In the genomic region with DNA sequence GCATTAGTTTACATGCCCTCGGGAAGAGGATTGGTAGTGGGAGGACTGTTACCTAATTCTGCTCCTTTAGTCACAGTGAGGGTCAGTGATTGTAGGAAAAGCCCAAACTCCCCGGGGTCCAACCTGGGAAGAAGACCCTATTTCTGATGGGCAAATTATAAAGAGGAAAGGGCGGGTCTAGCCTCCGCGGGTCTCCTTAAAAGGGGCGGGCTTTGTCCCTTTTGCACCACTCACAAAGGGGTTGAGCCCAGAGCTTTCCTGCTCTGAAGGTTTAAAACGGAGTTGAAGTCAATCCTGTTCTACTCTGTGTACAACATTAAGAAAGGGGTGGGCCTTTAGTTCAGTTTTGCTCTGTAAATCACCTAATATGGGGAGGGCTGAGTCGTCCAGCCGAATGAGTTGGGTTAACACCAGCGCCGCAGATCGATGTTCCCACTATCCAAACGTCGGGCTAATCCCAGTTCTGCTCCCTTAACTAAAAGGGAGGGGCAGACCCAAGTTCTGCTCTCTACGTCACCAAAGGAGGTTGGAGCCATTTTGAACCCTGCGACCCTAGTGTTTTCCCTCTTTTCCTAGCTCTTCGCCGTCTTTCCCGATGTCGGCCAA, we compare ENCODE assay signal across 8 cellular contexts. TPM values are rescaled to one million over a fixed set of nuclear protein-coding genes. Genes with fewer than 3 reads are reported as not detected.
DNase-seq lines count a peak whose midpoint lies in the region; ATAC-seq and TF ChIP-seq lines count a peak whose summit lies in the region.

No MANE protein-coding gene starts in this region.

- intact Hi-C loops in Right ventricle myocardium inferior (cut with DNase I) (loop anchor here (2.0 to 10.0 kb wide), 2 partner anchors 48 to 512 kb away; a partner anchor contains a TSS), cardiac septum (cut with DNase I) (loop anchor here (2.0 kb wide), 2 partner anchors 18 to 22 kb away; a partner anchor contains a TSS), ovary (cut with DNase I) (no loop called here)

- peaks cover 23% of the 10 kb centered on the region for H3K36me3 Mint-ChIP-seq in WTC11

- H3K4me1 ChIP-seq in ovary (ENCODE audit: insufficient read depth): peaks cover 6% of the 10 kb centered on the region

- WGBS in ovary, 3 donors: 0 to 1% (median 1%) methylated on average over 20 of the region's 20 CpGs

- H3K4me3 ChIP-seq in fibroblast of pulmonary artery (replicated peaks; ENCODE audit: low read depth, low read length) (peak overlapping the region; percentile 87), ovary (peak overlapping the region; percentile 70)

- CTCF ChIA-PET in WTC11 (lab: Charles Lee): interaction anchor here (0.6 to 2.6 kb wide), 12 partner anchors 10 to 488 kb away, joined by 3 to 30 read pairs (median 4); a partner anchor contains a TSS

- no peaks in the 10 kb centered on the region for H3K9me3 ChIP-seq in ovary

- H3K9me3 Mint-ChIP-seq in WTC11: no peaks in the 10 kb centered on the region

- H3K27me3 Mint-ChIP-seq in WTC11 (ENCODE audit: low read depth): no peaks in the 10 kb centered on the region

- peaks cover 38% of the 10 kb centered on the region for H3K4me1 Mint-ChIP-seq in WTC11

- H3K27ac ChIP-seq in ovary: peak overlapping the region; percentile 93 to 99

- POLR2A ChIA-PET in WTC11 (lab: Charles Lee): interaction anchor here (0.6 to 3.7 kb wide), 10 partner anchors 10 to 794 kb away, joined by 3 to 25 read pairs (median 5); a partner anchor contains a TSS

- peak; percentile 53 for TF ChIP-seq POLR2A in ovary (IDR thresholded peaks at IDR 0.05)

- no peaks in the 10 kb centered on the region for H3K36me3 ChIP-seq in ovary

- peak; percentile 6 for TF ChIP-seq EP300 in ovary (IDR thresholded peaks at IDR 0.05)

- peak overlapping the region; percentile 98 for H3K27ac Mint-ChIP-seq in WTC11

- H3K4me3 Mint-ChIP-seq in WTC11: peak overlapping the region; percentile 82

- DNase-seq in Right ventricle myocardium inferior (ENCODE audit: missing footprints): no peak
- no peak for DNase-seq in cardiac septum (ENCODE audit: low spot score)
- DNase-seq in NCI-H1105 treated with DMSO at 0.1 percent for 48 hours (lab: John Stamatoyannopoulos, UW): peak; percentile 90
- DNase-seq in WTC11 (ENCODE audit: low spot score): peak; percentile 50
- DNase-seq in fibroblast of pulmonary artery (ENCODE audit: low read depth): no peak
- DNase-seq in ovary: peak in 1 of 5 donors; percentile 44

- ATAC-seq in Right ventricle myocardium inferior: peak; percentile 13
- ATAC-seq in WTC11: peak; percentile 14
- no peak for ATAC-seq in HG03159 (IDR thresholded peaks at IDR 0.05; ENCODE audit: unreplicated experiment)
- no peak for ATAC-seq in HG03432 (IDR thresholded peaks at IDR 0.05; ENCODE audit: unreplicated experiment)

- no peak for TF ChIP-seq CTCF in WTC11 (IDR thresholded peaks at IDR 0.05)
- no peak for TF ChIP-seq CTCF in fibroblast of pulmonary artery (IDR thresholded peaks at IDR 0.05; ENCODE audit: low read length, missing control alignments)
- TF ChIP-seq CTCF in ovary (IDR thresholded peaks at IDR 0.05): no peak

- no peaks in the 10 kb centered on the region for H3K27me3 ChIP-seq in ovary

TF ChIP-seq in WTC11, 78 proteins besides CTCF, POLR2A, EP300 and RAD21 (continues in another document):
- TF ChIP-seq ZBTB21 (CRISPR knock-in tag; IDR thresholded peaks at IDR 0.05; ENCODE audit: borderline replicate concordance): no peak
- TF ChIP-seq ESRRA (CRISPR knock-in tag; IDR thresholded peaks at IDR 0.05; ENCODE audit: borderline replicate concordance): no peak
- TF ChIP-seq MXD4 (CRISPR knock-in tag; IDR thresholded peaks at IDR 0.05; ENCODE audit: borderline replicate concordance): no peak
- no peak for TF ChIP-seq CBFB (CRISPR knock-in tag; IDR thresholded peaks at IDR 0.05; ENCODE audit: low read depth)
- no peak for TF ChIP-seq NR1H2 (CRISPR knock-in tag; IDR thresholded peaks at IDR 0.05)
- TF ChIP-seq GABPB1 (CRISPR knock-in tag; IDR thresholded peaks at IDR 0.05): no peak
- no peak for TF ChIP-seq MYBL2 (CRISPR knock-in tag; IDR thresholded peaks at IDR 0.05)
- no peak for TF ChIP-seq TCF7 (CRISPR knock-in tag; IDR thresholded peaks at IDR 0.05; ENCODE audit: low read depth)
- TF ChIP-seq, protein P1, sequence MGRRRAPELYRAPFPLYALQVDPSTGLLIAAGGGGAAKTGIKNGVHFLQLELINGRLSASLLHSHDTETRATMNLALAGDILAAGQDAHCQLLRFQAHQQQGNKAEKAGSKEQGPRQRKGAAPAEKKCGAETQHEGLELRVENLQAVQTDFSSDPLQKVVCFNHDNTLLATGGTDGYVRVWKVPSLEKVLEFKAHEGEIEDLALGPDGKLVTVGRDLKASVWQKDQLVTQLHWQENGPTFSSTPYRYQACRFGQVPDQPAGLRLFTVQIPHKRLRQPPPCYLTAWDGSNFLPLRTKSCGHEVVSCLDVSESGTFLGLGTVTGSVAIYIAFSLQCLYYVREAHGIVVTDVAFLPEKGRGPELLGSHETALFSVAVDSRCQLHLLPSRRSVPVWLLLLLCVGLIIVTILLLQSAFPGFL (CRISPR knock-in tag; IDR thresholded peaks at IDR 0.05; ENCODE audit: borderline replicate concordance): no peak
- TF ChIP-seq, protein P2, sequence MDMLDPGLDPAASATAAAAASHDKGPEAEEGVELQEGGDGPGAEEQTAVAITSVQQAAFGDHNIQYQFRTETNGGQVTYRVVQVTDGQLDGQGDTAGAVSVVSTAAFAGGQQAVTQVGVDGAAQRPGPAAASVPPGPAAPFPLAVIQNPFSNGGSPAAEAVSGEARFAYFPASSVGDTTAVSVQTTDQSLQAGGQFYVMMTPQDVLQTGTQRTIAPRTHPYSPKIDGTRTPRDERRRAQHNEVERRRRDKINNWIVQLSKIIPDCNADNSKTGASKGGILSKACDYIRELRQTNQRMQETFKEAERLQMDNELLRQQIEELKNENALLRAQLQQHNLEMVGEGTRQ (CRISPR knock-in tag; IDR thresholded peaks at IDR 0.05): no peak
- peak; percentile 52; the same call in 1 of the 2 replicates for TF ChIP-seq CREM (CRISPR knock-in tag; IDR thresholded peaks at IDR 0.05)
- TF ChIP-seq, protein P3, sequence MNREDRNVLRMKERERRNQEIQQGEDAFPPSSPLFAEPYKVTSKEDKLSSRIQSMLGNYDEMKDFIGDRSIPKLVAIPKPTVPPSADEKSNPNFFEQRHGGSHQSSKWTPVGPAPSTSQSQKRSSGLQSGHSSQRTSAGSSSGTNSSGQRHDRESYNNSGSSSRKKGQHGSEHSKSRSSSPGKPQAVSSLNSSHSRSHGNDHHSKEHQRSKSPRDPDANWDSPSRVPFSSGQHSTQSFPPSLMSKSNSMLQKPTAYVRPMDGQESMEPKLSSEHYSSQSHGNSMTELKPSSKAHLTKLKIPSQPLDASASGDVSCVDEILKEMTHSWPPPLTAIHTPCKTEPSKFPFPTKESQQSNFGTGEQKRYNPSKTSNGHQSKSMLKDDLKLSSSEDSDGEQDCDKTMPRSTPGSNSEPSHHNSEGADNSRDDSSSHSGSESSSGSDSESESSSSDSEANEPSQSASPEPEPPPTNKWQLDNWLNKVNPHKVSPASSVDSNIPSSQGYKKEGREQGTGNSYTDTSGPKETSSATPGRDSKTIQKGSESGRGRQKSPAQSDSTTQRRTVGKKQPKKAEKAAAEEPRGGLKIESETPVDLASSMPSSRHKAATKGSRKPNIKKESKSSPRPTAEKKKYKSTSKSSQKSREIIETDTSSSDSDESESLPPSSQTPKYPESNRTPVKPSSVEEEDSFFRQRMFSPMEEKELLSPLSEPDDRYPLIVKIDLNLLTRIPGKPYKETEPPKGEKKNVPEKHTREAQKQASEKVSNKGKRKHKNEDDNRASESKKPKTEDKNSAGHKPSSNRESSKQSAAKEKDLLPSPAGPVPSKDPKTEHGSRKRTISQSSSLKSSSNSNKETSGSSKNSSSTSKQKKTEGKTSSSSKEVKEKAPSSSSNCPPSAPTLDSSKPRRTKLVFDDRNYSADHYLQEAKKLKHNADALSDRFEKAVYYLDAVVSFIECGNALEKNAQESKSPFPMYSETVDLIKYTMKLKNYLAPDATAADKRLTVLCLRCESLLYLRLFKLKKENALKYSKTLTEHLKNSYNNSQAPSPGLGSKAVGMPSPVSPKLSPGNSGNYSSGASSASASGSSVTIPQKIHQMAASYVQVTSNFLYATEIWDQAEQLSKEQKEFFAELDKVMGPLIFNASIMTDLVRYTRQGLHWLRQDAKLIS (CRISPR knock-in tag; IDR thresholded peaks at IDR 0.05; ENCODE audit: borderline replicate concordance): no peak
- TF ChIP-seq TEAD1 (CRISPR knock-in tag; IDR thresholded peaks at IDR 0.05): 0 out of 2 replicates have a peak, but pooled peaks have one; percentile 11
- TF ChIP-seq ETV6 (CRISPR knock-in tag; IDR thresholded peaks at IDR 0.05): peak; percentile 43; the same call in 1 of the 2 replicates

RNA-seq across cellular contexts. Expression of a gene that starts 0.9 kb away (rescaled TPM):
- total RNA-seq in Right ventricle myocardium inferior (97.5 TPM), cardiac septum (60.7 TPM), WTC11 (2021) (108 to 114 TPM (median 111 TPM) in 3 replicates), ovary (10 to 100 TPM; 49.2 to 81.6 (median 75.4) TPM)
- polyA plus RNA-seq in ovary: 100 to 1,000 TPM in 1 of 2 donors, 10 to 100 TPM in 1; 88.6 to 103 TPM

RNA-seq across cellular contexts. Expression of a gene that starts 1.4 kb away (rescaled TPM):
- 48.2 TPM for total RNA-seq in Right ventricle myocardium inferior
- total RNA-seq in cardiac septum: 47.2 TPM
- total RNA-seq in WTC11 (2021): 84.5 to 88.9 TPM (median 87.5 TPM) in 3 replicates
- 10 to 100 TPM; 29.6 to 82.4 (median 60.6) TPM for total RNA-seq in ovary
- polyA plus RNA-seq in ovary: 10 to 100 TPM; 53.5 to 75.7 TPM

RNA-seq across cellular contexts. Expression of a gene that starts 6.8 kb away (rescaled TPM):
- total RNA-seq in Right ventricle myocardium inferior (2.0 TPM), cardiac septum (3.5 TPM), WTC11 (2021) (17.7 to 20.0 TPM (median 18.1 TPM) in 3 replicates), ovary (10 to 100 TPM in 1 of 7 donors, 1 to 10 TPM in 6; 3.4 to 12.8 (median 8.1) TPM)
- 1 to 10 TPM; 5.1 to 5.9 TPM for polyA plus RNA-seq in ovary

RNA-seq across cellular contexts. Expression of a gene that starts 12.7 kb away (rescaled TPM):
- total RNA-seq in Right ventricle myocardium inferior (42.9 TPM), cardiac septum (46.9 TPM), WTC11 (2021) (130 to 165 TPM (median 150 TPM) in 3 replicates), ovary (100 to 1,000 TPM in 4 of 7 donors, 10 to 100 TPM in 3; 39.3 to 110 (median 100) TPM)
- 10 to 100 TPM; 74.0 to 75.5 TPM for polyA plus RNA-seq in ovary

RNA-seq across cellular contexts. Expression of a gene that starts 12.9 kb away (rescaled TPM):
- total RNA-seq in Right ventricle myocardium inferior: 7.8 TPM
- 5.1 TPM for total RNA-seq in cardiac septum
- 15.7 to 17.5 TPM (median 17.4 TPM) in 3 replicates for total RNA-seq in WTC11 (2021)
- total RNA-seq in ovary: 10 to 100 TPM; 11.8 to 47.3 (median 36.8) TPM
- polyA plus RNA-seq in ovary: 10 to 100 TPM; 29.8 to 36.7 TPM

Comparison
In these comparisons a context has a peak if more than half of its experiments do, and no peak if none do; other contexts are left out.
1. ATAC-seq: peak in Right ventricle myocardium inferior (single experiment) and WTC11 (single experiment); none in HG03159 (single experiment) and HG03432 (single experiment).
2. DNase-seq: peak in NCI-H1105 treated with DMSO at 0.1 percent for 48 hours (single experiment) and WTC11 (single experiment); none in Right ventricle myocardium inferior (single experiment), cardiac septum (single experiment) and fibroblast of pulmonary artery (single experiment).
3. intact Hi-C loops: an anchor here in Right ventricle myocardium inferior (2.0 to 10.0 kb wide) and cardiac septum (2.0 kb wide); none called in ovary.